11 cellular contexts compared by ENCODE assay signal in genomic region chr6:158772851-158773371, GRCh38. TPM values are rescaled to one million over a fixed set of nuclear protein-coding genes. Genes with fewer than 3 reads are reported as not detected.
DNase-seq lines count a peak whose midpoint lies in the region; TF ChIP-seq lines count a peak whose summit lies in the region.
"Had no signal": no experiment of that assay in that cellular context is flagged by ENCODE, and none has a peak within 500 bp of the region (broad histone marks: within the 10 kb centered on the region; RNA-seq: fewer than 3 reads in every experiment).

No MANE protein-coding gene starts in this region.

- peaks cover 0 to 50% (median 21%) of the 10 kb centered on the region in 4 donors for H3K36me3 ChIP-seq in transverse colon

- H3K4me1 Mint-ChIP-seq in activated naive CD4-positive, alpha-beta T cell treated with anti-CD3 and anti-CD28 coated beads for 36 hours (ENCODE audit: low read depth), result peaks cover 55% of the 10 kb centered on the region
- peaks cover 52% of the 10 kb centered on the region for H3K4me1 Mint-ChIP-seq in activated naive CD8-positive, alpha-beta T cell (ENCODE audit: low read depth)

- H3K27ac Mint-ChIP-seq in activated naive CD4-positive, alpha-beta T cell treated with anti-CD3 and anti-CD28 coated beads for 36 hours, result peak overlapping the region; percentile 54
- H3K27ac Mint-ChIP-seq in activated naive CD8-positive, alpha-beta T cell, result peak overlapping the region; percentile 84

- intact Hi-C loops in activated naive CD4-positive, alpha-beta T cell treated with anti-CD3 and anti-CD28 coated beads for 36 hours (cut with micrococcal nuclease), result no loop called here
- intact Hi-C loops in transverse colon (cut with DNase I; ENCODE audit: low total_unique reads), result no loop called here

- 42% methylated on average over 6 of the region's 6 CpGs; no CpG with 5 or more reads in 1 of the 2 donors for WGBS in transverse colon (ENCODE audit: low coverage in 1 of 2), 2 donors

- H3K4me1 ChIP-seq in transverse colon, result peaks cover 13 to 32% (median 31%) of the 10 kb centered on the region in 4 donors

- peak; percentile 20 for TF ChIP-seq POLR2A in transverse colon (IDR thresholded peaks at IDR 0.05)

- no peak for DNase-seq in activated naive CD4-positive, alpha-beta T cell treated with anti-CD3 and anti-CD28 coated beads for 36 hours
- no peak for DNase-seq in activated naive CD4-positive, alpha-beta T cell (lab: John Stamatoyannopoulos, UW)
- peak; percentile 33 for DNase-seq in iris pigment epithelial cell (ENCODE audit: low read depth)
- DNase-seq in transverse colon, result peak; percentile 85
- no peak for DNase-seq in GDM1 (lab: John Stamatoyannopoulos, UW)
- DNase-seq in DMS 273 (lab: John Stamatoyannopoulos, UW; ENCODE audit: unreplicated experiment), result no peak
- no peak for DNase-seq in iPS-NIHi7 (ENCODE audit: extremely low spot score)
- DNase-seq: kidney, testis, WERI-Rb-1 had no signal

- no peaks in the 10 kb centered on the region for H3K27me3 ChIP-seq in transverse colon
- H3K27me3 ChIP-seq: testis had no signal

- peaks cover 69% of the 10 kb centered on the region for H3K36me3 Mint-ChIP-seq in activated naive CD4-positive, alpha-beta T cell treated with anti-CD3 and anti-CD28 coated beads for 36 hours (ENCODE audit: low read depth)
- peaks cover 7% of the 10 kb centered on the region for H3K36me3 Mint-ChIP-seq in activated naive CD8-positive, alpha-beta T cell

- TF ChIP-seq CTCF in transverse colon (IDR thresholded peaks at IDR 0.05), result no peak

- H3K9me3 Mint-ChIP-seq in activated naive CD4-positive, alpha-beta T cell treated with anti-CD3 and anti-CD28 coated beads for 36 hours, result no peaks in the 10 kb centered on the region
- H3K9me3 Mint-ChIP-seq in activated naive CD8-positive, alpha-beta T cell (ENCODE audit: low read depth), result no peaks in the 10 kb centered on the region

- no peak overlapping the region for H3K4me3 Mint-ChIP-seq in activated naive CD4-positive, alpha-beta T cell treated with anti-CD3 and anti-CD28 coated beads for 36 hours
- no peak overlapping the region for H3K4me3 Mint-ChIP-seq in activated naive CD8-positive, alpha-beta T cell

- no peaks in the 10 kb centered on the region for H3K9me3 ChIP-seq in transverse colon
- H3K9me3 ChIP-seq: testis had no signal

- in situ Hi-C loops in transverse colon (cut with MboI; ENCODE audit: low pct_ligation_motif_present in 1 of 4, low pct_unique_long_range_greater_than_20kb in 1 of 4, low sequenced_read_pairs in 3 of 4), result no loop called here

- H3K27me3 Mint-ChIP-seq in activated naive CD4-positive, alpha-beta T cell treated with anti-CD3 and anti-CD28 coated beads for 36 hours (ENCODE audit: low read depth), result no peaks in the 10 kb centered on the region
- no peaks in the 10 kb centered on the region for H3K27me3 Mint-ChIP-seq in activated naive CD8-positive, alpha-beta T cell

- H3K4me3 ChIP-seq in transverse colon, result no peak overlapping the region
- H3K4me3 ChIP-seq: testis had no signal

- CTCF ChIA-PET in activated naive CD4-positive, alpha-beta T cell treated with anti-CD3 and anti-CD28 coated beads for 36 hours (lab: Charles Lee), result interaction anchor here (0.9 to 1.8 kb wide), 3 partner anchors 8 to 20 kb away, joined by 3 to 9 read pairs (median 5); no protein-coding TSS in a partner anchor

- peak overlapping the region; percentile 81 to 87 (median 85) for H3K27ac ChIP-seq in transverse colon
- H3K27ac ChIP-seq: WERI-Rb-1 had no signal

- peak; percentile 45 for TF ChIP-seq EP300 in transverse colon (IDR thresholded peaks at IDR 0.05; ENCODE audit: low read depth)

RNA-seq across cellular contexts. Expression of gene EZR, which starts 46.3 kb away (rescaled TPM):
- total RNA-seq in activated naive CD4-positive, alpha-beta T cell treated with anti-CD3 and anti-CD28 coated beads for 36 hours, result 100 to 1,000 TPM; 229 to 230 TPM
- 100 to 1,000 TPM; 149 to 430 (median 319) TPM for total RNA-seq in transverse colon

Comparison
In these comparisons a context has a peak if more than half of its experiments do, and no peak if none do; other contexts are left out.
1. DNase-seq: peak in iris pigment epithelial cell (single experiment) and transverse colon (single experiment); none in activated naive CD4-positive, alpha-beta T cell treated with anti-CD3 and anti-CD28 coated beads for 36 hours (single experiment), activated naive CD4-positive, alpha-beta T cell (0 of 4), GDM1 (single experiment), DMS 273 (single experiment) and iPS-NIHi7 (single experiment).